ENCODE assay signal across 30 cellular contexts in the genomic region with DNA sequence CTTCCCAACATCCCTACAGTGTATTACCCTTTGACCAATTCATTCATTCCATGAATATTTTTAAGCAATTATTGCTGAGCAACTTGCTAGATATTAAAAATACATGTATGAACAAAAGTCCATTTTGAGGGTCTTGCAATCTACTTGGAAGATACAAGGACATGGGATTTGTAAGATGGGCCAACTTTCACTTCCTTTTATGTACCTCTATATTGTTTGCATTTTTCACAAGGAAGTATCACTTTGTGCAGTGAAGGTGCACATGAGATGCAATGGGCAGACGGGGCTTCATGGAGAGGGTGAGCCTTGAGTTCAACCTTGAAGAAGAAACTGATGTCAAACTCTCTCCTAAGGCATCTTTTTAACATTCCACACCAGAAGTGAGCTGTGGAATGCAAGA.
"Had no signal": no experiment of that assay in that cellular context is flagged by ENCODE, and none has a peak within 500 bp of the region (broad histone marks: within the 10 kb centered on the region; RNA-seq: fewer than 3 reads in every experiment).

No MANE protein-coding gene starts in this region.

- H3K36me3 Mint-ChIP-seq: neural progenitor cell had no signal

- ATAC-seq: effector memory CD8-positive, alpha-beta T cell; heart right ventricle; left cardiac atrium; left lung; naive thymus-derived CD4-positive, alpha-beta T cell; sciatic nerve; stimulated activated naive CD8-positive, alpha-beta T cell treated with anti-CD3 and anti-CD28 coated beads, Interleukin-15, amount 100 ng/mL, for 72 hours had no signal

- H3K27me3 Mint-ChIP-seq: effector memory CD8-positive, alpha-beta T cell; naive thymus-derived CD4-positive, alpha-beta T cell; stimulated activated naive CD8-positive, alpha-beta T cell treated with anti-CD3 and anti-CD28 coated beads, Interleukin-15, amount 100 ng/mL, for 72 hours had no signal

- H3K36me3 ChIP-seq: esophagus squamous epithelium, heart right ventricle, left lung, neural progenitor cell, prostate gland, right atrium auricular region, suprapubic skin, vagina had no signal

- H3K27me3 ChIP-seq: esophagus squamous epithelium, heart right ventricle, left lung, neural progenitor cell, right atrium auricular region, suprapubic skin, vagina had no signal

- FAIRE-seq: endometrium, islet of Langerhans had no signal

- H3K4me1 ChIP-seq: prostate gland, right atrium auricular region, suprapubic skin, vagina had no signal

- H3K9me3 Mint-ChIP-seq: effector memory CD8-positive, alpha-beta T cell; nephron; stimulated activated naive CD8-positive, alpha-beta T cell treated with anti-CD3 and anti-CD28 coated beads, Interleukin-15, amount 100 ng/mL, for 72 hours had no signal

- H3K4me3 ChIP-seq: esophagus squamous epithelium, heart right ventricle, left lung, neural progenitor cell, prostate gland, right atrium auricular region, smooth muscle cell, suprapubic skin, vagina had no signal

- H3K9me3 ChIP-seq: esophagus squamous epithelium, heart right ventricle, left lung, prostate gland, right atrium auricular region, suprapubic skin, vagina had no signal

- DNase-seq: effector memory CD8-positive, alpha-beta T cell; erythroblast; esophagus squamous epithelium; foreskin melanocyte; glutamatergic neuron; heart right ventricle; hippocampal formation; left cardiac atrium; left lung; mesendoderm; midbrain; naive thymus-derived CD4-positive, alpha-beta T cell; nucleus accumbens; stimulated activated CD4-positive, alpha-beta T cell treated with anti-CD3 and anti-CD28 coated beads, Interleukin-12 subunit alpha, Interleukin-12 subunit beta, amount 100 ng/mL, for 4 hours; stimulated activated CD4-positive, alpha-beta T cell treated with anti-CD3 and anti-CD28 coated beads, Interleukin-1b, Interleukin-23, amount 100 ng/mL, for 48 hours; stimulated activated CD4-positive, alpha-beta T cell treated with anti-CD3 and anti-CD28 coated beads, Interleukin-4, amount 100 ng/mL, for 1 hour; stimulated activated CD8-positive, alpha-beta memory T cell treated with anti-CD3 and anti-CD28 coated beads, Interleukin-4, amount 100 ng/mL, for 48 hours; stimulated activated naive CD4-positive, alpha-beta T cell; stimulated activated naive CD8-positive, alpha-beta T cell treated with anti-CD3 and anti-CD28 coated beads, Interleukin-15, amount 100 ng/mL, for 72 hours; trophoblast cell had no signal

- H3K4me3 Mint-ChIP-seq: effector memory CD8-positive, alpha-beta T cell; naive thymus-derived CD4-positive, alpha-beta T cell; nephron; neural progenitor cell; stimulated activated naive CD8-positive, alpha-beta T cell treated with anti-CD3 and anti-CD28 coated beads, Interleukin-15, amount 100 ng/mL, for 72 hours had no signal

- H3K27ac ChIP-seq: esophagus squamous epithelium, heart right ventricle, left lung, neural progenitor cell, prostate gland, right atrium auricular region, suprapubic skin, vagina had no signal

- H3K27ac Mint-ChIP-seq: nephron; neural progenitor cell; stimulated activated naive CD8-positive, alpha-beta T cell treated with anti-CD3 and anti-CD28 coated beads, Interleukin-15, amount 100 ng/mL, for 72 hours had no signal

- H3K4me2 ChIP-seq: neural progenitor cell, smooth muscle cell had no signal

- H2AFZ ChIP-seq: neural progenitor cell had no signal

- H3K9ac ChIP-seq: neural progenitor cell had no signal
